8 cellular contexts compared by ENCODE assay signal in genomic region chr7:156816943-156817572, GRCh38.
DNase-seq lines count a peak whose midpoint lies in the region; ATAC-seq, FAIRE-seq and TF ChIP-seq lines count a peak whose summit lies in the region.

No MANE protein-coding gene starts in this region.

- DNase-seq in AG09309 (ENCODE audit: low read depth): no peak
- DNase-seq in GM18507 (ENCODE audit: extremely low spot score, insufficient read length, low read depth): no peak
- no peak for DNase-seq in RWPE2 (ENCODE audit: low spot score)
- DNase-seq in germinal center (ENCODE audit: low spot score): peak; percentile 20
- DNase-seq in anterior cingulate cortex (lab: John Stamatoyannopoulos, UW): no peak
- no peak for DNase-seq in stimulated activated CD4-positive, alpha-beta T cell treated with anti-CD3 and anti-CD28 coated beads, Interleukin-4, amount 100 ng/mL, for 24 hours

- H3K4me3 ChIP-seq in AG09309 (ENCODE audit: control insufficient read depth, low read depth, low read length) (no peak overlapping the region), RWPE2 (ENCODE audit: severe bottlenecking) (no peak overlapping the region)

- no peaks in the 10 kb centered on the region for H3K4me1 ChIP-seq in RWPE2 (ENCODE audit: insufficient read depth, poor library complexity, severe bottlenecking)

- ATAC-seq in RWPE2 (ENCODE audit: low read depth): peak; percentile 41; the same call in 1 of the 3 replicates
- ATAC-seq in HG03469 (IDR thresholded peaks at IDR 0.05; ENCODE audit: unreplicated experiment): no peak
- no peak for ATAC-seq in HG03175 (IDR thresholded peaks at IDR 0.05; ENCODE audit: unreplicated experiment)

- H3K9me3 ChIP-seq in RWPE2 (ENCODE audit: severe bottlenecking): peaks cover 3% of the 10 kb centered on the region

- no peaks in the 10 kb centered on the region for H3K27me3 ChIP-seq in RWPE2 (ENCODE audit: insufficient read depth, poor library complexity, severe bottlenecking)

- peaks cover 16% of the 10 kb centered on the region for H3K36me3 ChIP-seq in RWPE2 (ENCODE audit: low read depth)

- peak; percentile 81 for FAIRE-seq in GM18507 (lab: Jason Lieb, UNC)

- no peak overlapping the region for H3K27ac ChIP-seq in RWPE2 (ENCODE audit: poor library complexity, severe bottlenecking)

- peak; percentile 42 for TF ChIP-seq CTCF in AG09309 (IDR thresholded peaks at IDR 0.05; ENCODE audit: control insufficient read depth, insufficient read depth, low read depth, low read length, missing control alignments)
- TF ChIP-seq CTCF in RWPE2 (IDR thresholded peaks at IDR 0.05; ENCODE audit: poor library complexity, severe bottlenecking): peak; percentile 80
